In genomic region chr1:60831780-60832179, GRCh38 we compare ENCODE assay signal across 29 cellular contexts.
"Had no signal": no experiment of that assay in that cellular context is flagged by ENCODE, and none has a peak within 500 bp of the region (broad histone marks: within the 10 kb centered on the region; RNA-seq: fewer than 3 reads in every experiment).

No MANE protein-coding gene starts in this region.

- ATAC-seq: activated CD8-positive, alpha-beta T cell treated with anti-CD3 and anti-CD28 coated beads for 36 hours; activated T-cell treated with anti-CD3 and anti-CD28 coated beads, Interleukin-2, amount 50 U/mL, for 4 hours; gastrocnemius medialis; left lung; psoas muscle; T-helper 17 cell had no signal

- H3K36me3 ChIP-seq: gastrocnemius medialis, left lung, right atrium auricular region, spleen, suprapubic skin, tibial artery had no signal

- H3K27me3 ChIP-seq: gastrocnemius medialis, left lung, right atrium auricular region, spleen had no signal

- H3K27ac Mint-ChIP-seq: activated CD8-positive, alpha-beta T cell treated with anti-CD3 and anti-CD28 coated beads for 36 hours; activated naive CD8-positive, alpha-beta T cell; naive B cell; T-helper 17 cell had no signal

- H3K9me3 ChIP-seq: gastrocnemius medialis, left lung, psoas muscle, right atrium auricular region, suprapubic skin, tibial artery had no signal

- H3K27ac ChIP-seq: gastrocnemius medialis, left lung, parathyroid adenoma, psoas muscle, right atrium auricular region, spleen, suprapubic skin, tibial artery had no signal

- H3K79me2 ChIP-seq: parathyroid adenoma had no signal

- H3K36me3 Mint-ChIP-seq: activated naive CD8-positive, alpha-beta T cell; naive B cell had no signal

- H2AFZ ChIP-seq: parathyroid adenoma had no signal

- H3K4me1 ChIP-seq: gastrocnemius medialis, left lung, parathyroid adenoma, psoas muscle, suprapubic skin, tibial artery had no signal

- FAIRE-seq: bronchial epithelial cell, colon, endometrium, keratinocyte had no signal

- H3K4me1 Mint-ChIP-seq: naive B cell, T-helper 17 cell had no signal

- H3K4me3 ChIP-seq: gastrocnemius medialis, left lung, lung, psoas muscle, right atrium auricular region, spleen, suprapubic skin, tibial artery had no signal

- H3K9ac ChIP-seq: parathyroid adenoma had no signal

- DNase-seq: activated CD4-positive, alpha-beta T cell treated with anti-CD3 and anti-CD28 coated beads for 1 hour; activated CD4-positive, alpha-beta T cell treated with anti-CD3 and anti-CD28 coated beads, Interleukin-2, amount 50 U/mL, for 1 hour; activated CD8-positive, alpha-beta T cell treated with anti-CD3 and anti-CD28 coated beads for 36 hours; activated naive CD4-positive, alpha-beta T cell treated with Interleukin-2 at 50 U/mL for 16 hours; activated T-cell treated with anti-CD3 and anti-CD28 coated beads, Interleukin-2, amount 50 U/mL, for 4 hours; anterior cingulate cortex; effector CD8-positive, alpha-beta T cell; erythroblast; gastrocnemius medialis; hippocampal formation; left lung; naive B cell; nucleus accumbens; psoas muscle; spleen; stimulated activated naive CD4-positive, alpha-beta T cell; SW 1271; T-helper 17 cell; T1000; tibial artery had no signal

- H3K4me3 Mint-ChIP-seq: activated CD8-positive, alpha-beta T cell treated with anti-CD3 and anti-CD28 coated beads for 36 hours; activated naive CD8-positive, alpha-beta T cell; activated T-cell treated with anti-CD3 and anti-CD28 coated beads, Interleukin-2, amount 50 U/mL, for 4 hours; naive B cell; T-helper 17 cell had no signal
